8 cellular contexts compared by ENCODE assay signal in the genomic region with DNA sequence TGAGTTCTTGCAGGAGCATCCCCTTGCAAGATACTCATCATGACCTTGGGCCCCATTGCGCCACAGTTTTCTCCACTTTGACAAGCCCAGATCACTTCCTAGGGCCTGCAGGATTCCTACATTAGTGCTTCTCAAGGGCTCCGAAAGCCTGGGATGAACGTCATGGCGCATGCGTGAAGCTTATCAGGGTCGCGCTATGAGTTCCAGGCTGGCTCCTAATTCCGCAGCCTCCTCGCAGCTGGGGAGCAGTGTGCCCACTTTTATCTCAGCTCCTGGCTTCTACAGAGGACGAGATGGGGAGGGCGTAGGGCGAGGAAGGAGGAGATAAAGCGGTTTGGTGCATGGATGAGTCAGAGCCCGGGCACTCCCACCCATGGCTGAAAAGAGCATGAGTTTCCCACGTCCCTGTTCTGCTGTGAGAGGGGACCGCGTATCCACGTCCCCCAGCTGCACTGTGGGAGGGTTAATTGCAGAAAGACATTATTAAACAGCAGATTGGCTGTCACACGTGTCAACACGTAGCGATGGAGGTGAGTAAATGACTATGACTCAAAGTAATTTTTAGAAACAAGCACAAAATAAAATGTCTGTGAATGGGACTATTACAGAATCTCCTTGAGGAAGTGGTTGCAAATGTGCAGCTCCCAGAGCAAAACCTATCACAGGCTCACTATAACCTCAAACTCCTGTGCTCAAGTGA.
DNase-seq lines count a peak whose midpoint lies in the region; ATAC-seq and TF ChIP-seq lines count a peak whose summit lies in the region.

No MANE protein-coding gene starts in this region.

- H3K9me3 ChIP-seq in body of pancreas = no peaks in the 10 kb centered on the region
- H3K9me3 ChIP-seq in mesodermal cell (ENCODE audit: control insufficient read depth, low read length) = no peaks in the 10 kb centered on the region

- no peaks in the 10 kb centered on the region for H3K4me1 ChIP-seq in body of pancreas
- H3K4me1 ChIP-seq in mesodermal cell (ENCODE audit: control insufficient read depth, insufficient read depth, low read length, poor library complexity, severe bottlenecking) = peaks cover 25% of the 10 kb centered on the region

- H3K36me3 ChIP-seq in body of pancreas (replicated peaks in 1 of 2; ENCODE audit: insufficient read depth in 1 of 2, low read depth in 2 of 2) = no peaks in the 10 kb centered on the region
- H3K36me3 ChIP-seq in mesodermal cell (ENCODE audit: control insufficient read depth, insufficient read depth, low read length) = no peaks in the 10 kb centered on the region

- intact Hi-C loops in body of pancreas (cut with DNase I) = no loop called here

- 58 to 66% methylated on average over 21 of the region's 21 CpGs for WGBS in body of pancreas, 2 donors
- 63 to 78% methylated on average over 14 to 15 of the region's 21 CpGs for WGBS in mesodermal cell (ENCODE audit: insufficient coverage in 2 of 2), 2 experiments

- peak overlapping the region; percentile 52 for H3K4me3 ChIP-seq in AG10803 (ENCODE audit: low read length)
- H3K4me3 ChIP-seq in body of pancreas = no peak overlapping the region
- H3K4me3 ChIP-seq in mesodermal cell (ENCODE audit: extremely low read depth, insufficient read depth, low read length, poor library complexity, severe bottlenecking) = no peak overlapping the region

- no peak overlapping the region for H3K27ac ChIP-seq in body of pancreas
- H3K27ac ChIP-seq in mesodermal cell (ENCODE audit: low read depth, low read length, severe bottlenecking) = peak overlapping the region; percentile 86

- no peaks in the 10 kb centered on the region for H3K27me3 ChIP-seq in body of pancreas

- TF ChIP-seq CTCF in AG10803 (conservative IDR thresholded peaks at IDR 0.05; ENCODE audit: low read length) (no peak), body of pancreas (IDR thresholded peaks at IDR 0.05) (no peak)

- ATAC-seq in body of pancreas (peak; percentile 21), HG03469 (IDR thresholded peaks at IDR 0.05; ENCODE audit: unreplicated experiment) (no peak), HG03108 (IDR thresholded peaks at IDR 0.05; ENCODE audit: unreplicated experiment) (no peak), GM21619 (IDR thresholded peaks at IDR 0.05; ENCODE audit: unreplicated experiment) (no peak)

- DNase-seq in AG10803 (ENCODE audit: low read depth) (peak; percentile 59), LoVo (ENCODE audit: low spot score) (peak; percentile 78), body of pancreas (peak in 1 of 4 donors; percentile 20), activated gamma-delta T cell (lab: John Stamatoyannopoulos, UW) (no peak)

- TF ChIP-seq POLR2A in body of pancreas (IDR thresholded peaks at IDR 0.05) = no peak
